In genomic region chr16:81938331-81939163, GRCh38 we compare ENCODE assay signal across 15 cellular contexts.
A peak's percentile ranks its signal among the peaks of the same experiment; 100 is the strongest.
DNase-seq lines count a peak whose midpoint lies in the region; ATAC-seq and TF ChIP-seq lines count a peak whose summit lies in the region.
"Had no signal": no experiment of that assay in that cellular context is flagged by ENCODE, and none has a peak within 500 bp of the region (broad histone marks: within the 10 kb centered on the region; RNA-seq: fewer than 3 reads in every experiment).

No MANE protein-coding gene starts in this region.

- ATAC-seq in GM18505 (IDR thresholded peaks at IDR 0.05; ENCODE audit: unreplicated experiment): no peak
- ATAC-seq in WTC11: no peak
- ATAC-seq in foreskin keratinocyte: peak; percentile 5
- ATAC-seq in activated T-helper 17 cell treated with anti-CD3 and anti-CD28 coated beads, Interleukin-2, amount 50 U/mL, for 72 hours (replicated peaks): no peak

- no peaks in the 10 kb centered on the region for H3K36me3 Mint-ChIP-seq in WTC11
- H3K36me3 Mint-ChIP-seq in neural progenitor cell: peaks cover 4% of the 10 kb centered on the region
- H3K36me3 Mint-ChIP-seq in activated T-helper 17 cell treated with anti-CD3 and anti-CD28 coated beads, Interleukin-2, amount 50 U/mL, for 72 hours (ENCODE audit: low read depth): no peaks in the 10 kb centered on the region

- peaks cover 4% of the 10 kb centered on the region for H3K4me1 ChIP-seq in foreskin keratinocyte
- peaks cover 40% of the 10 kb centered on the region for H3K4me1 ChIP-seq in neural progenitor cell

- no peak overlapping the region for H2AFZ ChIP-seq in neural progenitor cell (replicated peaks)
- H2AFZ ChIP-seq: GM23248, PC-9 had no signal

- H3K27ac ChIP-seq in foreskin keratinocyte (no peak overlapping the region), neural progenitor cell (no peak overlapping the region)
- H3K27ac ChIP-seq: GM23248, PC-9 had no signal

- no peak overlapping the region for H3K4me3 Mint-ChIP-seq in WTC11
- H3K4me3 Mint-ChIP-seq in neural progenitor cell: no peak overlapping the region
- no peak overlapping the region for H3K4me3 Mint-ChIP-seq in activated T-helper 17 cell treated with anti-CD3 and anti-CD28 coated beads, Interleukin-2, amount 50 U/mL, for 72 hours
- H3K4me3 Mint-ChIP-seq: CD4-positive, alpha-beta T cell had no signal

- H3K4me3 ChIP-seq in neural progenitor cell: no peak overlapping the region
- H3K4me3 ChIP-seq: GM23248, MG63, PC-9 had no signal

- H3K27me3 ChIP-seq in foreskin keratinocyte: no peaks in the 10 kb centered on the region
- no peaks in the 10 kb centered on the region for H3K27me3 ChIP-seq in neural progenitor cell
- H3K27me3 ChIP-seq: MG63 had no signal

- H3K9me3 ChIP-seq in neural progenitor cell (ENCODE audit: low read depth): no peaks in the 10 kb centered on the region
- H3K9me3 ChIP-seq: MG63 had no signal

- intact Hi-C loops in posterior vena cava (cut with DNase I): no loop called here

- no peak for TF ChIP-seq CTCF in WTC11 (IDR thresholded peaks at IDR 0.05)
- no peak for TF ChIP-seq CTCF in foreskin keratinocyte (conservative IDR thresholded peaks at IDR 0.05)
- no peak for TF ChIP-seq CTCF in neural progenitor cell (IDR thresholded peaks at IDR 0.05)

- H3K27me3 Mint-ChIP-seq in WTC11 (ENCODE audit: low read depth) (peaks cover 12% of the 10 kb centered on the region), neural progenitor cell (ENCODE audit: insufficient read depth, low read depth) (peaks cover 3% of the 10 kb centered on the region)
- H3K27me3 Mint-ChIP-seq in activated T-helper 17 cell treated with anti-CD3 and anti-CD28 coated beads, Interleukin-2, amount 50 U/mL, for 72 hours: no peaks in the 10 kb centered on the region
- H3K27me3 Mint-ChIP-seq: CD4-positive, alpha-beta T cell had no signal

- H3K4me1 Mint-ChIP-seq in WTC11: peaks cover 62% of the 10 kb centered on the region
- peaks cover 56% of the 10 kb centered on the region for H3K4me1 Mint-ChIP-seq in neural progenitor cell
- H3K4me1 Mint-ChIP-seq in activated T-helper 17 cell treated with anti-CD3 and anti-CD28 coated beads, Interleukin-2, amount 50 U/mL, for 72 hours: no peaks in the 10 kb centered on the region

- no peaks in the 10 kb centered on the region for H3K79me2 ChIP-seq in neural progenitor cell (ENCODE audit: low read depth)

- H4K20me1 ChIP-seq in neural progenitor cell (ENCODE audit: low read depth): no peaks in the 10 kb centered on the region

- H3F3A ChIP-seq in neural progenitor cell (ENCODE audit: low read depth): peaks cover 21% of the 10 kb centered on the region

- CTCF ChIA-PET in WTC11 (lab: Charles Lee): interaction anchor here (0.5 to 7.0 kb wide), 8 partner anchors 33 to 292 kb away, joined by 3 to 123 read pairs (median 7); partner anchors contain the start of gene MPHOSPH6

- DNase-seq in WTC11 (ENCODE audit: low spot score): no peak
- no peak for DNase-seq in foreskin keratinocyte
- no peak for DNase-seq in neural progenitor cell (ENCODE audit: low spot score)
- no peak for DNase-seq in HT-29 (ENCODE audit: low spot score)
- DNase-seq in posterior vena cava (ENCODE audit: low spot score): no peak
- DNase-seq: ACHN; Calu3; CD4-positive, alpha-beta T cell; DMS79 treated with DMSO at 0.1 percent for 48 hours; GM23248; MG63; NCI-H774; PC-9 had no signal

- H3K4me2 ChIP-seq in neural progenitor cell: peak overlapping the region; percentile 62
- H3K4me2 ChIP-seq: PC-9 had no signal

- TF ChIP-seq POLR2A in GM18505 (IDR thresholded peaks at IDR 0.05; ENCODE audit: borderline replicate concordance, extremely low read depth, insufficient read depth, insufficient read length): peak; percentile 21

- H3K9ac ChIP-seq in neural progenitor cell: no peak overlapping the region
- H3K9ac ChIP-seq: GM23248 had no signal

- H3K36me3 ChIP-seq in neural progenitor cell: no peaks in the 10 kb centered on the region
- H3K36me3 ChIP-seq: MG63 had no signal

- H3K9me3 Mint-ChIP-seq in WTC11 (no peaks in the 10 kb centered on the region), neural progenitor cell (peaks cover 13% of the 10 kb centered on the region)
- no peaks in the 10 kb centered on the region for H3K9me3 Mint-ChIP-seq in activated T-helper 17 cell treated with anti-CD3 and anti-CD28 coated beads, Interleukin-2, amount 50 U/mL, for 72 hours
- H3K9me3 Mint-ChIP-seq: CD4-positive, alpha-beta T cell had no signal

- POLR2A ChIA-PET in WTC11 (lab: Charles Lee): no interaction called here

- peak overlapping the region; percentile 42; the same call in 1 of the 2 replicates for H3K27ac Mint-ChIP-seq in WTC11
- peak overlapping the region; percentile 92 for H3K27ac Mint-ChIP-seq in neural progenitor cell
- H3K27ac Mint-ChIP-seq in activated T-helper 17 cell treated with anti-CD3 and anti-CD28 coated beads, Interleukin-2, amount 50 U/mL, for 72 hours: no peak overlapping the region
- H3K27ac Mint-ChIP-seq: CD4-positive, alpha-beta T cell had no signal

TF ChIP-seq in WTC11, 78 proteins besides CTCF, POLR2A, EP300 and RAD21 (continues in another document):
- no peak for TF ChIP-seq MLX (CRISPR knock-in tag; IDR thresholded peaks at IDR 0.05)
- TF ChIP-seq ARID4B (CRISPR knock-in tag; IDR thresholded peaks at IDR 0.05; ENCODE audit: borderline replicate concordance): no peak
- TF ChIP-seq TP53 (CRISPR knock-in tag; IDR thresholded peaks at IDR 0.05): no peak
- TF ChIP-seq ZNF671 (CRISPR knock-in tag; IDR thresholded peaks at IDR 0.05): no peak
- no peak for TF ChIP-seq ZNF281 (CRISPR knock-in tag; IDR thresholded peaks at IDR 0.05)
- TF ChIP-seq TCF7 (CRISPR knock-in tag; IDR thresholded peaks at IDR 0.05; ENCODE audit: low read depth): no peak
- no peak for TF ChIP-seq ZNF423 (CRISPR knock-in tag; IDR thresholded peaks at IDR 0.05)
